Comparison of ENCODE assay signal across 1 cellular context in the genomic region with DNA sequence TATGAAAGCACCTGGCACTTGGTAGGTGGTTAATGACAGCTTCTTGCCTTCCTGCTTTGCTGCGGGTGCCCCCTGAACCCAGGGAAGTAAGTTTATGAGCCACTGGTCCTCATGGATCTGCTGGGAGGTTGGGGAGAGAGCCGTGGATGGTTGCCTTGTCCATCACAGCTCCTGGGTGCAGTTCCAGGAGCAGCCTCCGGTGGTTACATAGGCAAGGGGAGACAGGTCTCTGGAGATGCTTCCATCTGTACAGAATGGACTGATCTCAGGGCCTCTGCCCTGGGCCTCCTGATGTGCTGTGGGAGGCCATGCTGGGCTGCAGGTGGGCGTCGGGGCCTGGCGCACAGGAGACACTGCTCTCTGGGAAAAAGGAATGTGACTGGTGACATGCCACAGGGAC.
TF ChIP-seq lines count a peak whose summit lies in the region.

No MANE protein-coding gene starts in this region.

TF ChIP-seq in SK-N-SH treated with all-trans-retinoic acid at 6 μM for 48 hours, 23 proteins besides CTCF, POLR2A, EP300 and RAD21 (continued from another document):
- TF ChIP-seq, protein P1, sequence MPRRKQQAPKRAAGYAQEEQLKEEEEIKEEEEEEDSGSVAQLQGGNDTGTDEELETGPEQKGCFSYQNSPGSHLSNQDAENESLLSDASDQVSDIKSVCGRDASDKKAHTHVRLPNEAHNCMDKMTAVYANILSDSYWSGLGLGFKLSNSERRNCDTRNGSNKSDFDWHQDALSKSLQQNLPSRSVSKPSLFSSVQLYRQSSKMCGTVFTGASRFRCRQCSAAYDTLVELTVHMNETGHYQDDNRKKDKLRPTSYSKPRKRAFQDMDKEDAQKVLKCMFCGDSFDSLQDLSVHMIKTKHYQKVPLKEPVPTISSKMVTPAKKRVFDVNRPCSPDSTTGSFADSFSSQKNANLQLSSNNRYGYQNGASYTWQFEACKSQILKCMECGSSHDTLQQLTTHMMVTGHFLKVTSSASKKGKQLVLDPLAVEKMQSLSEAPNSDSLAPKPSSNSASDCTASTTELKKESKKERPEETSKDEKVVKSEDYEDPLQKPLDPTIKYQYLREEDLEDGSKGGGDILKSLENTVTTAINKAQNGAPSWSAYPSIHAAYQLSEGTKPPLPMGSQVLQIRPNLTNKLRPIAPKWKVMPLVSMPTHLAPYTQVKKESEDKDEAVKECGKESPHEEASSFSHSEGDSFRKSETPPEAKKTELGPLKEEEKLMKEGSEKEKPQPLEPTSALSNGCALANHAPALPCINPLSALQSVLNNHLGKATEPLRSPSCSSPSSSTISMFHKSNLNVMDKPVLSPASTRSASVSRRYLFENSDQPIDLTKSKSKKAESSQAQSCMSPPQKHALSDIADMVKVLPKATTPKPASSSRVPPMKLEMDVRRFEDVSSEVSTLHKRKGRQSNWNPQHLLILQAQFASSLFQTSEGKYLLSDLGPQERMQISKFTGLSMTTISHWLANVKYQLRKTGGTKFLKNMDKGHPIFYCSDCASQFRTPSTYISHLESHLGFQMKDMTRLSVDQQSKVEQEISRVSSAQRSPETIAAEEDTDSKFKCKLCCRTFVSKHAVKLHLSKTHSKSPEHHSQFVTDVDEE (CRISPR knock-in tag; IDR thresholded peaks at IDR 0.05) = no peak
- no peak for TF ChIP-seq PPARA (CRISPR knock-in tag; IDR thresholded peaks at IDR 0.05; ENCODE audit: borderline replicate concordance)
